Comparison of ENCODE assay signal across 27 cellular contexts in genomic region chr11:28488336-28488735, GRCh38.
"Had no signal": no experiment of that assay in that cellular context is flagged by ENCODE, and none has a peak within 500 bp of the region (broad histone marks: within the 10 kb centered on the region; RNA-seq: fewer than 3 reads in every experiment).

No MANE protein-coding gene starts in this region.

- ATAC-seq: activated CD4-positive, alpha-beta T cell treated with anti-CD3 and anti-CD28 coated beads for 36 hours; activated CD8-positive, alpha-beta memory T cell treated with anti-CD3 and anti-CD28 coated beads, Interleukin-2, amount 10 ng/mL, durations not matched to agents 7 days and 5 days; activated CD8-positive, alpha-beta T cell treated with anti-CD3 and anti-CD28 coated beads, Interleukin-2, amount 10 ng/mL, durations not matched to agents 7 days and 5 days; activated naive CD8-positive, alpha-beta T cell treated with anti-CD3 and anti-CD28 coated beads, Interleukin-2, amount 50 U/mL, for 24 hours; esophagus mucosa; heart right ventricle had no signal

- H3K27ac ChIP-seq: ascending aorta, breast epithelium, cardiac muscle cell, coronary artery, dorsolateral prefrontal cortex, heart right ventricle had no signal

- H3K27me3 ChIP-seq: ascending aorta, breast epithelium, cardiac muscle cell, dorsolateral prefrontal cortex, heart right ventricle had no signal

- H3K36me3 ChIP-seq: ascending aorta, breast epithelium, cardiac muscle cell, heart right ventricle had no signal

- H3K9me3 ChIP-seq: ascending aorta, breast epithelium, heart right ventricle had no signal

- H3K4me1 ChIP-seq: ascending aorta, breast epithelium, heart right ventricle had no signal

- DNase-seq: activated CD4-positive, alpha-beta memory T cell treated with anti-CD3 and anti-CD28 coated beads for 36 hours; activated CD4-positive, alpha-beta T cell treated with anti-CD3 and anti-CD28 coated beads for 36 hours; activated CD4-positive, alpha-beta T cell treated with anti-CD3 and anti-CD28 coated beads, Interleukin-2, amount 10 ng/mL, durations not matched to agents 24 days and 14 days; activated CD4-positive, CD25-positive, alpha-beta regulatory T cell; activated CD4-positive, CD25-positive, alpha-beta regulatory T cell treated with anti-CD3 and anti-CD28 coated beads, Interleukin-2, amount 50 U/mL, for 72 hours; activated CD8-positive, alpha-beta memory T cell treated with anti-CD3 and anti-CD28 coated beads, Interleukin-2, amount 10 ng/mL, durations not matched to agents 7 days and 5 days; activated CD8-positive, alpha-beta memory T cell treated with anti-CD3 and anti-CD28 coated beads, Interleukin-2, amount 50 U/mL, for 4 hours; activated CD8-positive, alpha-beta T cell treated with anti-CD3 and anti-CD28 coated beads, Interleukin-2, amount 10 ng/mL, durations not matched to agents 7 days and 5 days; activated effector memory CD4-positive, alpha-beta T cell treated with anti-CD3 and anti-CD28 coated beads, Interleukin-2, amount 50 U/mL, for 16 hours; activated naive CD4-positive, alpha-beta T cell treated with anti-CD3 and anti-CD28 coated beads for 36 hours; activated naive CD8-positive, alpha-beta T cell treated with anti-CD3 and anti-CD28 coated beads for 36 hours; activated naive CD8-positive, alpha-beta T cell treated with anti-CD3 and anti-CD28 coated beads, Interleukin-2, amount 50 U/mL, for 24 hours; activated T-cell treated with anti-CD3 and anti-CD28 coated beads, Interleukin-2, amount 50 U/mL, for 1 hour; activated T-cell treated with anti-CD3 and anti-CD28 coated beads, Interleukin-2, amount 50 U/mL, for 48 hours; central memory CD4-positive, alpha-beta T cell; cerebellar nuclear complex; dorsolateral prefrontal cortex; effector memory CD4-positive, alpha-beta T cell; endodermal cell; foreskin fibroblast; heart right ventricle; T-helper 2 cell had no signal

- H3K4me3 ChIP-seq: ascending aorta, breast epithelium, cardiac muscle cell, coronary artery, dorsolateral prefrontal cortex, heart right ventricle had no signal
